27 cellular contexts compared by ENCODE assay signal in genomic region chr4:41660350-41660749, GRCh38.
"Had no signal": no experiment of that assay in that cellular context is flagged by ENCODE, and none has a peak within 500 bp of the region (broad histone marks: within the 10 kb centered on the region; RNA-seq: fewer than 3 reads in every experiment).

No MANE protein-coding gene starts in this region.

- ATAC-seq: gastrocnemius medialis; heart right ventricle; left lung; natural killer cell treated with Interleukin-12 subunit alpha and Interleukin-12 subunit beta and Interleukin-15 and Interleukin-18, amount 100 ng/mL, for 72 hours; pancreas; right lobe of liver; stimulated activated effector memory CD8-positive, alpha-beta T cell treated with anti-CD3 and anti-CD28 coated beads, Interleukin-12 subunit alpha, Interleukin-12 subunit beta, amount 100 ng/mL, for 72 hours; stimulated activated naive CD8-positive, alpha-beta T cell treated with anti-CD3 and anti-CD28 coated beads, Interleukin-15, Interleukin-2, amounts not matched to agents 100 U/mL and 50 U/mL, for 24 hours had no signal

- H3K4me3 ChIP-seq: dorsolateral prefrontal cortex, esophagus muscularis mucosa, gastrocnemius medialis, heart right ventricle, left lung, lung, pancreas, right lobe of liver, suprapubic skin, thyroid gland had no signal

- H3K27ac Mint-ChIP-seq: natural killer cell treated with Interleukin-12 subunit alpha and Interleukin-12 subunit beta and Interleukin-15 and Interleukin-18, amount 100 ng/mL, for 72 hours; progenitor cell of endocrine pancreas; stimulated activated effector memory CD8-positive, alpha-beta T cell treated with anti-CD3 and anti-CD28 coated beads, Interleukin-12 subunit alpha, Interleukin-12 subunit beta, amount 100 ng/mL, for 72 hours; type B pancreatic cell had no signal

- H3K27me3 Mint-ChIP-seq: type B pancreatic cell had no signal

- H3K4me1 ChIP-seq: pancreas, right lobe of liver, suprapubic skin had no signal

- H3K9me3 Mint-ChIP-seq: natural killer cell treated with Interleukin-12 subunit alpha and Interleukin-12 subunit beta and Interleukin-15 and Interleukin-18, amount 100 ng/mL, for 72 hours; stimulated activated effector memory CD8-positive, alpha-beta T cell treated with anti-CD3 and anti-CD28 coated beads, Interleukin-12 subunit alpha, Interleukin-12 subunit beta, amount 100 ng/mL, for 72 hours; type B pancreatic cell had no signal

- H3K36me3 Mint-ChIP-seq: natural killer cell treated with Interleukin-12 subunit alpha and Interleukin-12 subunit beta and Interleukin-15 and Interleukin-18, amount 100 ng/mL, for 72 hours; stimulated activated effector memory CD8-positive, alpha-beta T cell treated with anti-CD3 and anti-CD28 coated beads, Interleukin-12 subunit alpha, Interleukin-12 subunit beta, amount 100 ng/mL, for 72 hours had no signal

- H3K4me1 Mint-ChIP-seq: stimulated activated effector memory CD8-positive, alpha-beta T cell treated with anti-CD3 and anti-CD28 coated beads, Interleukin-12 subunit alpha, Interleukin-12 subunit beta, amount 100 ng/mL, for 72 hours had no signal

- H3K9me3 ChIP-seq: esophagus muscularis mucosa, gastrocnemius medialis, heart right ventricle, left lung, pancreas, right lobe of liver, suprapubic skin, thyroid gland had no signal

- H3K4me3 Mint-ChIP-seq: natural killer cell treated with Interleukin-12 subunit alpha and Interleukin-12 subunit beta and Interleukin-15 and Interleukin-18, amount 100 ng/mL, for 72 hours; stimulated activated effector memory CD8-positive, alpha-beta T cell treated with anti-CD3 and anti-CD28 coated beads, Interleukin-12 subunit alpha, Interleukin-12 subunit beta, amount 100 ng/mL, for 72 hours; type B pancreatic cell had no signal

- FAIRE-seq: endometrium, urothelium cell line had no signal

- H3K27ac ChIP-seq: epithelial cell of prostate, esophagus muscularis mucosa, gastrocnemius medialis, left lung, pancreas, right lobe of liver, suprapubic skin, thyroid gland had no signal

- DNase-seq: cortex of kidney; dorsolateral prefrontal cortex; effector memory CD4-positive, alpha-beta T cell; gastrocnemius medialis; heart right ventricle; islet precursor cell; left lung; mesenchymal stem cell; midbrain; occipital lobe; pancreas; retina; right lobe of liver; stimulated activated CD4-positive, alpha-beta T cell treated with anti-CD3 and anti-CD28 coated beads, Interleukin-4, amount 100 ng/mL, for 1 hour; stimulated activated CD8-positive, alpha-beta memory T cell treated with anti-CD3 and anti-CD28 coated beads, Interleukin-4, amount 100 ng/mL, for 48 hours; stimulated activated naive CD8-positive, alpha-beta T cell treated with anti-CD3 and anti-CD28 coated beads, Interleukin-15, Interleukin-2, amounts not matched to agents 100 U/mL and 50 U/mL, for 24 hours; thyroid gland had no signal
